ENCODE assay signal across 8 cellular contexts in genomic region chr3:15557511-15557946, GRCh38. TPM values are rescaled to one million over a fixed set of nuclear protein-coding genes. Genes with fewer than 3 reads are reported as not detected.
A peak's percentile ranks its signal among the peaks of the same experiment; 100 is the strongest.
DNase-seq lines count a peak whose midpoint lies in the region; ATAC-seq and TF ChIP-seq lines count a peak whose summit lies in the region.

No MANE protein-coding gene starts in this region.

- H3K27ac Mint-ChIP-seq in Caco-2 (ENCODE audit: unreplicated experiment), result no peak overlapping the region
- no peak overlapping the region for H3K27ac Mint-ChIP-seq in activated T-helper 17 cell treated with anti-CD3 and anti-CD28 coated beads, Interleukin-2, amount 50 U/mL, for 72 hours

- H3K36me3 Mint-ChIP-seq in Caco-2 (ENCODE audit: insufficient read depth, unreplicated experiment), result peaks cover 18% of the 10 kb centered on the region
- H3K36me3 Mint-ChIP-seq in activated T-helper 17 cell treated with anti-CD3 and anti-CD28 coated beads, Interleukin-2, amount 50 U/mL, for 72 hours (ENCODE audit: low read depth), result peaks cover 31% of the 10 kb centered on the region

- H3K36me3 ChIP-seq in Caco-2 (ENCODE audit: control insufficient read depth, insufficient read depth, low read length), result no peaks in the 10 kb centered on the region; the same call in none of the 2 replicates
- H3K36me3 ChIP-seq in Peyer's patch, result peaks cover 0 to 18% (median 0%) of the 10 kb centered on the region in 3 donors
- H3K36me3 ChIP-seq in gastroesophageal sphincter, result peaks cover 0 to 55% of the 10 kb centered on the region in 2 donors
- peaks cover 3 to 30% of the 10 kb centered on the region in 2 donors for H3K36me3 ChIP-seq in psoas muscle (ENCODE audit: insufficient read depth in 1 of 2, low read depth in 1 of 2)

- CTCF ChIA-PET in Caco-2 (lab: Charles Lee), result no interaction called here

- ATAC-seq in GM19395 (IDR thresholded peaks at IDR 0.05; ENCODE audit: unreplicated experiment) (peak; percentile 62), gastroesophageal sphincter (peak; percentile 61), psoas muscle (peak; percentile 71 to 75 (median 73))
- peak; percentile 80 for ATAC-seq in activated T-helper 17 cell treated with anti-CD3 and anti-CD28 coated beads, Interleukin-2, amount 50 U/mL, for 72 hours (replicated peaks)

- H3K4me3 ChIP-seq in Caco-2 (ENCODE audit: low read depth, low read length) (no peak overlapping the region), Peyer's patch (no peak overlapping the region), gastroesophageal sphincter (no peak overlapping the region), psoas muscle (no peak overlapping the region)

- H3K4me1 Mint-ChIP-seq in Caco-2 (ENCODE audit: low read depth, unreplicated experiment), result peaks cover under 1% of the 10 kb centered on the region
- peaks cover 11% of the 10 kb centered on the region for H3K4me1 Mint-ChIP-seq in activated T-helper 17 cell treated with anti-CD3 and anti-CD28 coated beads, Interleukin-2, amount 50 U/mL, for 72 hours

- TF ChIP-seq POLR2A in Peyer's patch (IDR thresholded peaks at IDR 0.05) (no peak), gastroesophageal sphincter (IDR thresholded peaks at IDR 0.05) (no peak)

- TF ChIP-seq EP300 in gastroesophageal sphincter (IDR thresholded peaks at IDR 0.05), result no peak

- H3K9me3 ChIP-seq in Caco-2, result no peaks in the 10 kb centered on the region
- no peaks in the 10 kb centered on the region for H3K9me3 ChIP-seq in Peyer's patch
- H3K9me3 ChIP-seq in gastroesophageal sphincter, result no peaks in the 10 kb centered on the region
- no peaks in the 10 kb centered on the region for H3K9me3 ChIP-seq in psoas muscle

- 0% methylated on average over 2 to 3 of the region's 3 CpGs for WGBS in gastroesophageal sphincter (ENCODE audit: low coverage in 1 of 2), 2 donors
- 1 to 14% (median 3%) methylated on average over 3 of the region's 3 CpGs for WGBS in psoas muscle, 3 donors

- H3K4me1 ChIP-seq in Caco-2 (0 out of 2 replicates have a peak, but pooled peaks cover 4% of the 10 kb centered on the region), Peyer's patch (no peaks in the 10 kb centered on the region), gastroesophageal sphincter (peaks cover 0 to 17% (median 0%) of the 10 kb centered on the region in 3 donors), psoas muscle (no peaks in the 10 kb centered on the region)

- POLR2A ChIA-PET in Caco-2 (lab: Charles Lee), result no interaction called here

- no TSS peak for BruUV-seq in Caco-2 (replicated peaks; lab: Mats Ljungman, UMichigan)

- no peaks in the 10 kb centered on the region for H3K9me3 Mint-ChIP-seq in Caco-2 (ENCODE audit: unreplicated experiment)
- H3K9me3 Mint-ChIP-seq in activated T-helper 17 cell treated with anti-CD3 and anti-CD28 coated beads, Interleukin-2, amount 50 U/mL, for 72 hours, result no peaks in the 10 kb centered on the region

- intact Hi-C loops in Caco-2 (cut with micrococcal nuclease; ENCODE audit: unreplicated experiment), result loop anchor here (1.0 to 10.0 kb wide), 4 partner anchors 103 to 449 kb away; no protein-coding TSS in a partner anchor
- intact Hi-C loops in psoas muscle (cut with DNase I), result loop anchor here (2.0 to 10.0 kb wide), 5 partner anchors 35 to 353 kb away; partner anchors contain the start of genes CAPN7 (in 1 of the 2), COLQ (in 1 of the 2), EAF1 (in 1 of the 2) and METTL6 (in 1 of the 2)

- TF ChIP-seq CTCF in Caco-2 (IDR thresholded peaks at IDR 0.05; ENCODE audit: insufficient read depth in 1 of 2, low read depth in 1 of 2, low read length in 1 of 2, severe bottlenecking in 1 of 2, unreplicated experiment in 1 of 2) (peak; percentile 22 to 54), Peyer's patch (IDR thresholded peaks at IDR 0.05) (peak; percentile 36 to 82 (median 66)), gastroesophageal sphincter (IDR thresholded peaks at IDR 0.05) (peak; percentile 40 to 66 (median 60)), psoas muscle (IDR thresholded peaks at IDR 0.05) (peak; percentile 71)

- H3K27me3 Mint-ChIP-seq in Caco-2 (ENCODE audit: insufficient read depth, unreplicated experiment), result no peaks in the 10 kb centered on the region
- H3K27me3 Mint-ChIP-seq in activated T-helper 17 cell treated with anti-CD3 and anti-CD28 coated beads, Interleukin-2, amount 50 U/mL, for 72 hours, result no peaks in the 10 kb centered on the region

- H3K27ac ChIP-seq in Peyer's patch (no peak overlapping the region), gastroesophageal sphincter (no peak overlapping the region), psoas muscle (no peak overlapping the region)

- H3K27me3 ChIP-seq in Caco-2 (replicated peaks; ENCODE audit: control insufficient read depth, insufficient read depth, low read length) (no peaks in the 10 kb centered on the region), Peyer's patch (no peaks in the 10 kb centered on the region), gastroesophageal sphincter (no peaks in the 10 kb centered on the region), psoas muscle (ENCODE audit: insufficient read depth in 3 of 3, low read length in 2 of 3) (no peaks in the 10 kb centered on the region)

- peak; percentile 71 to 73 for DNase-seq in Caco-2
- peak; percentile 67 for DNase-seq in HT-29 (ENCODE audit: low spot score)
- DNase-seq in Peyer's patch, result peak in 2 of 3 donors; percentile 76 to 86
- no peak for DNase-seq in psoas muscle
- DNase-seq in GF-D8 (lab: John Stamatoyannopoulos, UW), result no peak

- no peak overlapping the region for H3K4me3 Mint-ChIP-seq in Caco-2 (ENCODE audit: unreplicated experiment)
- H3K4me3 Mint-ChIP-seq in activated T-helper 17 cell treated with anti-CD3 and anti-CD28 coated beads, Interleukin-2, amount 50 U/mL, for 72 hours, result no peak overlapping the region

RNA-seq across cellular contexts. Expression of gene COLQ, which starts 36.0 kb away (rescaled TPM):
- total RNA-seq in Caco-2 (2022) (0.26 TPM in 1 of 2 replicates, not detected in the other), Peyer's patch (10 to 100 TPM in 1 of 4 donors, 1 to 10 TPM in 2, under 1 TPM in 1; 0.53 to 13.2 (median 2.6) TPM), gastroesophageal sphincter (1 to 10 TPM in 3 of 4 donors, under 1 TPM in 1; 0.57 to 2.7 (median 1.8) TPM), psoas muscle (10 to 100 TPM in 2 of 4 donors, 1 to 10 TPM in 2; 4.6 to 18.2 (median 11.1) TPM)
- not detected in 2 replicates for total RNA-seq in HT-29 (2014; rRNA removed; shearing (Covaris generic))
- 1 to 10 TPM; 2.7 to 6.1 TPM for total RNA-seq in activated T-helper 17 cell treated with anti-CD3 and anti-CD28 coated beads, Interleukin-2, amount 50 U/mL, for 72 hours
- polyA plus RNA-seq in psoas muscle, result 10 to 100 TPM in 1 of 3 donors, 1 to 10 TPM in 2; 6.9 to 12.3 (median 9.7) TPM

RNA-seq across cellular contexts. Expression of gene HACL1, which starts 43.8 kb away (rescaled TPM):
- total RNA-seq in Caco-2 (2022), result 41.9 and 48.1 TPM in 2 replicates
- total RNA-seq in HT-29 (2014; rRNA removed; shearing (Covaris generic)), result 22.4 and 23.6 TPM in 2 replicates
- total RNA-seq in Peyer's patch, result 10 to 100 TPM; 22.5 to 50.1 (median 33.0) TPM
- total RNA-seq in activated T-helper 17 cell treated with anti-CD3 and anti-CD28 coated beads, Interleukin-2, amount 50 U/mL, for 72 hours, result 10 to 100 TPM; 20.0 to 26.6 TPM
- total RNA-seq in gastroesophageal sphincter, result 10 to 100 TPM; 17.0 to 37.0 (median 20.4) TPM
- 10 to 100 TPM; 14.0 to 20.2 (median 17.8) TPM for total RNA-seq in psoas muscle
- polyA plus RNA-seq in psoas muscle, result 10 to 100 TPM in 2 of 3 donors, 1 to 10 TPM in 1; 8.2 to 20.2 (median 11.1) TPM

RNA-seq across cellular contexts. Expression of gene BTD, which starts 44.0 kb away (rescaled TPM):
- 11.1 and 11.8 TPM in 2 replicates for total RNA-seq in Caco-2 (2022)
- total RNA-seq in HT-29 (2014; rRNA removed; shearing (Covaris generic)), result 12.3 and 17.4 TPM in 2 replicates
- 10 to 100 TPM in 3 of 4 donors, 1 to 10 TPM in 1; 9.1 to 88.4 (median 59.9) TPM for total RNA-seq in Peyer's patch
- 10 to 100 TPM in 1 of 2 donors, 1 to 10 TPM in 1; 9.9 to 15.2 TPM for total RNA-seq in activated T-helper 17 cell treated with anti-CD3 and anti-CD28 coated beads, Interleukin-2, amount 50 U/mL, for 72 hours
- total RNA-seq in gastroesophageal sphincter, result 10 to 100 TPM; 20.5 to 53.9 (median 44.6) TPM
- 10 to 100 TPM in 2 of 4 donors, 1 to 10 TPM in 2; 8.6 to 15.2 (median 10.5) TPM for total RNA-seq in psoas muscle
- polyA plus RNA-seq in psoas muscle, result 10 to 100 TPM in 1 of 3 donors, 1 to 10 TPM in 2; 6.3 to 12.7 (median 8.7) TPM

Comparison
In these comparisons a context has a peak if more than half of its experiments do, and no peak if none do; other contexts are left out.
1. DNase-seq: peak in Caco-2 (2 of 2), HT-29 (single experiment) and Peyer's patch (2 of 3); none in psoas muscle (0 of 2) and GF-D8 (single experiment).
2. Peak in every context shown above with its lines, with median percentiles within 50 percentile points of each other: CTCF ChIP-seq and ATAC-seq.